Comparison of ENCODE assay signal across 8 cellular contexts in the genomic region with DNA sequence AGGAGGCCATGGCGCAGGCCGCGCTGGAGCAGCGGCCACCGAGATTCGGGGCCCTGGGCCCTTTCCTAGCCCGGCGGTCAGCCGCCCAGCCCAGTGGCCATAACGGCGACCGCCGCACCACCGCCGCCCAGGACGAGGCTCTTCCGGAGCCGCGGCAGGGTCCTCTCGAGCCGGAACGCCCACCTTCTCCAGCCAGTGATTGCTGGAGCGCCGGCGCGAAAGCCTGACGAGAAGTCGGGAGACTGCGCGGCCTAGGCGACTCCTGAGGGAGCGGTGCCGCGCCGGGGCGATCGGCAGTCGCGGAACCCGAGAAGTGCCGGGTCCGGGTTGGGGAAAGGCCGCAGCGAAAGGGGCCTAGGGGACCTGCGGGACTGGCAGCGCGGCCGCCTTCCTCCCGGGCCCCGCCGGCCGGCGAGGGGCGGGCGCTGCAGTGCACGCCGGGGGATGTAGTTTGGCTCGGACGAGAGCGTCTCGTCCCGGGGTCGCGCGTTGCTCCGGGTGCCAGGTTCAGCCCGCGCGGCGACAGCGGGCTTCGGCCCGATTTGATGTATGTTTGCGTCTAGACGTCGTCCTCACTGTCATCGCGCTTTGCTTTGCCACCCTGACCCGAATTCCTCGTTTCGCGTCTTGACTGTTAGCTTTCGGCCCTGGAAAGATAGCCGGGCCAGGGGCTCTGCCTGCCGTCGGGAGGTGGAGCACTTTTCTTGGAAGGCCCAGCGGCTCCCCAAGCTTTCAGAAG. TPM values are rescaled to one million over a fixed set of nuclear protein-coding genes. Genes with fewer than 3 reads are reported as not detected.
A peak's percentile ranks its signal among the peaks of the same experiment; 100 is the strongest.
DNase-seq lines count a peak whose midpoint lies in the region; ATAC-seq, FAIRE-seq and TF ChIP-seq lines count a peak whose summit lies in the region.

A gene with protein sequence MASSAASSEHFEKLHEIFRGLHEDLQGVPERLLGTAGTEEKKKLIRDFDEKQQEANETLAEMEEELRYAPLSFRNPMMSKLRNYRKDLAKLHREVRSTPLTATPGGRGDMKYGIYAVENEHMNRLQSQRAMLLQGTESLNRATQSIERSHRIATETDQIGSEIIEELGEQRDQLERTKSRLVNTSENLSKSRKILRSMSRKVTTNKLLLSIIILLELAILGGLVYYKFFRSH (minus strand): TSS at position 153 of the 739 bp plus-strand sequence. CDS start 143 bp downstream, at position 10.

- peak within 1 kb of the TSS; percentile 98 to 99 for H3K27ac ChIP-seq in kidney (ENCODE audit: low read depth in 2 of 2, low read length in 2 of 2)

- ATAC-seq in GM19035 (IDR thresholded peaks at IDR 0.05; ENCODE audit: unreplicated experiment) (peak; percentile 88), HG03280 (IDR thresholded peaks at IDR 0.05; ENCODE audit: unreplicated experiment) (peak; percentile 94)
- peak; percentile 89 for ATAC-seq in central memory CD8-positive, alpha-beta T cell (replicated peaks; ENCODE audit: extremely low read depth, poor library complexity, severe bottlenecking)

- peak within 1 kb of the TSS; percentile 77 to 95 for H3K9ac ChIP-seq in kidney (ENCODE audit: low read length in 2 of 2)

- peaks cover 15% of the 10 kb centered on the region for H3K36me3 Mint-ChIP-seq in central memory CD8-positive, alpha-beta T cell (ENCODE audit: insufficient read depth)

- intact Hi-C loops in kidney (cut with DNase I) = no loop called here

- H3K4me3 Mint-ChIP-seq in central memory CD8-positive, alpha-beta T cell = peak within 1 kb of the TSS; percentile 87

- no peak for TF ChIP-seq CTCF in kidney (IDR thresholded peaks at IDR 0.05; ENCODE audit: borderline replicate concordance, extremely low read depth, insufficient read depth)

- no peaks in the 10 kb centered on the region for H3K27me3 Mint-ChIP-seq in central memory CD8-positive, alpha-beta T cell

- peaks cover 9 to 12% of the 10 kb centered on the region in 2 donors for H3K4me1 ChIP-seq in kidney (ENCODE audit: control insufficient read depth in 1 of 2, insufficient read depth in 1 of 2, low read depth in 1 of 2, low read length in 2 of 2)

- peak within 1 kb of the TSS; percentile 71 to 84 for H3K4me3 ChIP-seq in kidney (ENCODE audit: low read length in 2 of 2)

- FAIRE-seq in kidney (lab: Jason Lieb, UNC) = no peak

- peak; percentile 94 for DNase-seq in AG20443 (ENCODE audit: low spot score)
- peak; percentile 44 for DNase-seq in NCI-H345 treated with DMSO at 0.1 percent for 48 hours (lab: John Stamatoyannopoulos, UW; ENCODE audit: unreplicated experiment)
- peak; percentile 79 for DNase-seq in activated CD4-positive, CD25-positive, alpha-beta regulatory T cell treated with anti-CD3 and anti-CD28 coated beads, Interleukin-2, amount 50 U/mL, for 72 hours
- peak; percentile 71 to 75 for DNase-seq in central memory CD8-positive, alpha-beta T cell (ENCODE audit: low spot score in 2 of 2)
- peak; percentile 92 for DNase-seq in kidney
- DNase-seq in stimulated activated CD4-positive, alpha-beta T cell treated with anti-CD3 and anti-CD28 coated beads, Interleukin-15, amount 100 ng/mL, for 1 hour (ENCODE audit: low read depth in 1 of 2, low spot score in 1 of 2) = peak; percentile 64 to 66

- no peaks in the 10 kb centered on the region for H3K9me3 ChIP-seq in kidney (ENCODE audit: control insufficient read depth in 1 of 2, low read length in 2 of 2)

- H3K27ac Mint-ChIP-seq in central memory CD8-positive, alpha-beta T cell (ENCODE audit: low read depth) = peak within 1 kb of the TSS; percentile 29

- H3K36me3 ChIP-seq in kidney (ENCODE audit: control insufficient read depth in 1 of 2, insufficient read depth in 2 of 2, low read length in 2 of 2) = peaks cover 0 to 2% of the 10 kb centered on the region in 2 donors

- H3K9me3 Mint-ChIP-seq in central memory CD8-positive, alpha-beta T cell = no peaks in the 10 kb centered on the region

- peaks cover 41% of the 10 kb centered on the region for H3K4me1 Mint-ChIP-seq in central memory CD8-positive, alpha-beta T cell

RNA-seq across cellular contexts. Expression of the gene that starts here (rescaled TPM):
- 110 TPM for total RNA-seq in kidney
- polyA plus RNA-seq in kidney (ENCODE audit: insufficient read depth, low read depth, low replicate concordance) = 211 TPM

Comparison
In these comparisons a context has a peak if more than half of its experiments do, and no peak if none do; other contexts are left out.
1. Peak in every context shown above with its lines: DNase-seq, ATAC-seq, H3K4me3 ChIP-seq and H3K27ac ChIP-seq.
2. DNase-seq: peak in every context shown above with its lines; median percentile 94 in AG20443; 92 in kidney; 79 in activated CD4-positive, CD25-positive, alpha-beta regulatory T cell treated with anti-CD3 and anti-CD28 coated beads, Interleukin-2, amount 50 U/mL, for 72 hours; 73 in central memory CD8-positive, alpha-beta T cell; 65 in stimulated activated CD4-positive, alpha-beta T cell treated with anti-CD3 and anti-CD28 coated beads, Interleukin-15, amount 100 ng/mL, for 1 hour; 44 in NCI-H345 treated with DMSO at 0.1 percent for 48 hours.